Comparison of ENCODE assay signal across 29 cellular contexts in the genomic region with DNA sequence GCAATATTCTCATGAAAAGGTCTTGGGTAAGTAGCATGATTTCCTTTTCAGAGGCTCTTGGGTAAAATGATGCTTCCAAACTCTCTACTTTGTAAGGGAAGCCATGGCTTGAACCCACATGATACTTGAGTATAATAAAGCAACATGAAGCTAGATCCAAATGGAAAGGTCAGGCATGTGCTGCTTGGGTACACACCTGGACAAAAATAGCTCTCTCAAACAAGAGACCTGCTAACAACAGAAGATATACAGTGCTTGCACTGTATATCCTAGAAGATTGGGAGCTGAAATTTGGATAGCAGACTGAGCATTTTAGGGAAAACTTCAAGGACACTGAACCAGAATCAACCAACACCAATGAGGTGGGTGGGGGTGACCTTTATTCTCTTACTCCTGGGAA. TPM values are rescaled to one million over a fixed set of nuclear protein-coding genes. Genes with fewer than 3 reads are reported as not detected.
"Had no signal": no experiment of that assay in that cellular context is flagged by ENCODE, and none has a peak within 500 bp of the region (broad histone marks: within the 10 kb centered on the region; RNA-seq: fewer than 3 reads in every experiment).

No MANE protein-coding gene starts in this region.

- H3K4me3 ChIP-seq: hepatocyte, lower lobe of right lung, pancreas, prostate gland, right lobe of liver, smooth muscle cell, tibial nerve, uterus had no signal

- H3K27me3 ChIP-seq: hepatocyte, pancreas, right lobe of liver, tibial nerve, uterus had no signal

- DNase-seq: islet precursor cell; lower lobe of right lung; mammary epithelial cell; mesenchymal stem cell; naive thymus-derived CD8-positive, alpha-beta T cell; nucleus accumbens; pancreas; posterior cingulate gyrus; retina; right lobe of liver; stimulated activated CD4-positive, alpha-beta T cell treated with anti-CD3 and anti-CD28 coated beads, Interleukin-1b, Interleukin-23, amount 100 ng/mL, for 48 hours; stimulated activated CD4-positive, alpha-beta T cell treated with anti-CD3 and anti-CD28 coated beads, Interleukin-2, amount 100 ng/mL, for 48 hours; stimulated activated CD4-positive, alpha-beta T cell treated with anti-CD3 and anti-CD28 coated beads, Interleukin-4, amount 100 ng/mL, for 4 hours; stimulated activated CD8-positive, alpha-beta memory T cell treated with anti-CD3 and anti-CD28 coated beads, Interleukin-4, amount 100 ng/mL, for 48 hours; stimulated activated naive CD4-positive, alpha-beta T cell treated with Interleukin-2 at 50 U/mL for 16 hours; stimulated activated naive CD8-positive, alpha-beta T cell treated with anti-CD3 and anti-CD28 coated beads, Interleukin-15, amount 100 ng/mL, for 72 hours; substantia nigra; uterus had no signal

- ATAC-seq: lower lobe of right lung; naive thymus-derived CD8-positive, alpha-beta T cell; pancreas; right lobe of liver; stimulated activated memory B cell treated with anti-CD40 and anti-IgM and Interleukin-4, amounts not matched to agents 10 μg/mL and 1 μg/mL and 100 μg/mL, for 72 hours; stimulated activated naive CD8-positive, alpha-beta T cell treated with anti-CD3 and anti-CD28 coated beads, Interleukin-15, amount 100 ng/mL, for 72 hours had no signal

- H3K4me1 ChIP-seq: lower lobe of right lung, pancreas, prostate gland, right lobe of liver, tibial nerve, uterus had no signal

- H3K36me3 ChIP-seq: lower lobe of right lung, pancreas, prostate gland, right lobe of liver, tibial nerve, uterus had no signal

- H3K27ac ChIP-seq: hepatocyte, lower lobe of right lung, pancreas, prostate gland, right lobe of liver, tibial nerve, uterus had no signal

- H3K9me3 ChIP-seq: lower lobe of right lung, pancreas, prostate gland, right lobe of liver, tibial nerve, uterus had no signal

RNA-seq across cellular contexts. Expression of a gene that starts 40.2 kb away (rescaled TPM):
- total RNA-seq: hepatocyte; kidney epithelial cell; liver; lower lobe of right lung; mammary epithelial cell; naive thymus-derived CD8-positive, alpha-beta T cell; osteoblast; pancreas; right lobe of liver; skeletal muscle tissue; smooth muscle cell; temporal lobe; tibial nerve; ureter; uterus had no signal
